In genomic region chr1:209076688-209077087, GRCh38 we compare ENCODE assay signal across 9 cellular contexts.
A peak's percentile ranks its signal among the peaks of the same experiment; 100 is the strongest.
DNase-seq lines count a peak whose midpoint lies in the region; ATAC-seq and TF ChIP-seq lines count a peak whose summit lies in the region.
"Had no signal": no experiment of that assay in that cellular context is flagged by ENCODE, and none has a peak within 500 bp of the region (broad histone marks: within the 10 kb centered on the region; RNA-seq: fewer than 3 reads in every experiment).

No MANE protein-coding gene starts in this region.

- CTCF ChIA-PET in GM10248 (lab: Yijun Ruan, JAX), result interaction anchor here (1.0 to 2.2 kb wide), 5 partner anchors 10 to 172 kb away, joined by 3 to 8 read pairs (median 4); no protein-coding TSS in a partner anchor
- CTCF ChIA-PET in CD8-positive, alpha-beta T cell (lab: Charles Lee), result no interaction called here

- TF ChIP-seq CTCF in GM10248 (IDR thresholded peaks at IDR 0.05; ENCODE audit: control extremely low read depth, extremely low read depth, low read depth, missing control alignments), result peak; percentile 41
- no peak for TF ChIP-seq CTCF in CD8-positive, alpha-beta T cell (IDR thresholded peaks at IDR 0.05)
- peak in 1 of 6 experiments; percentile 26 for TF ChIP-seq CTCF in esophagus squamous epithelium (IDR thresholded peaks at IDR 0.05)

- no peaks in the 10 kb centered on the region for H3K36me3 Mint-ChIP-seq in CD8-positive, alpha-beta T cell

- no peaks in the 10 kb centered on the region for H3K9me3 Mint-ChIP-seq in CD8-positive, alpha-beta T cell
- H3K9me3 Mint-ChIP-seq: T-helper 1 cell treated with Interleukin-12 subunit alpha and Interleukin-12 subunit beta and Interleukin-4 antibody, amounts not matched to agents 30 μg/mL and 1 μg/mL, for 36 hours had no signal

- no peaks in the 10 kb centered on the region for H3K4me1 Mint-ChIP-seq in CD8-positive, alpha-beta T cell (ENCODE audit: low read depth)

- H3K27me3 Mint-ChIP-seq in CD8-positive, alpha-beta T cell (ENCODE audit: low read depth), result peaks cover 4% of the 10 kb centered on the region

- intact Hi-C loops in CD8-positive, alpha-beta T cell (cut with DNase I, micrococcal nuclease), result no loop called here
- intact Hi-C loops in esophagus squamous epithelium (cut with DNase I), result no loop called here

- 90 to 95% methylated on average over 3 of the region's 3 CpGs for WGBS in esophagus squamous epithelium, 2 donors

- no peak for TF ChIP-seq POLR2A in esophagus squamous epithelium (IDR thresholded peaks at IDR 0.05)

- H3K27ac ChIP-seq in CD8-positive, alpha-beta T cell (ENCODE audit: low read depth, low read length), result no peak overlapping the region
- no peak overlapping the region for H3K27ac ChIP-seq in esophagus squamous epithelium

- H3K9me3 ChIP-seq in CD8-positive, alpha-beta T cell (ENCODE audit: low read length), result no peaks in the 10 kb centered on the region
- H3K9me3 ChIP-seq in esophagus squamous epithelium, result no peaks in the 10 kb centered on the region

- no peaks in the 10 kb centered on the region for H3K27me3 ChIP-seq in CD8-positive, alpha-beta T cell (ENCODE audit: insufficient read depth, low read length)
- H3K27me3 ChIP-seq in esophagus squamous epithelium, result no peaks in the 10 kb centered on the region

- ATAC-seq in HG03139 (IDR thresholded peaks at IDR 0.05; ENCODE audit: unreplicated experiment) (peak; percentile 58), HG02588 (IDR thresholded peaks at IDR 0.05; ENCODE audit: unreplicated experiment) (no peak)
- ATAC-seq in CD8-positive, alpha-beta T cell, result no peak

- in situ Hi-C loops in SK-MEL-5 (cut with HindIII; ENCODE audit: low pct_unique_long_range_greater_than_20kb, low sequenced_read_pairs), result no loop called here

- no peak overlapping the region for H3K4me3 ChIP-seq in CD8-positive, alpha-beta T cell (ENCODE audit: low read depth, low read length)
- H3K4me3 ChIP-seq in esophagus squamous epithelium, result no peak overlapping the region

- POLR2A ChIA-PET in GM10248 (lab: Yijun Ruan, JAX), result no interaction called here
- POLR2A ChIA-PET in CD8-positive, alpha-beta T cell (lab: Charles Lee), result no interaction called here

- no peak overlapping the region for H3K4me3 Mint-ChIP-seq in CD8-positive, alpha-beta T cell
- H3K4me3 Mint-ChIP-seq: T-helper 1 cell treated with Interleukin-12 subunit alpha and Interleukin-12 subunit beta and Interleukin-4 antibody, amounts not matched to agents 30 μg/mL and 1 μg/mL, for 36 hours had no signal

- no peaks in the 10 kb centered on the region for H3K36me3 ChIP-seq in CD8-positive, alpha-beta T cell (ENCODE audit: insufficient read depth, low read length)
- no peaks in the 10 kb centered on the region for H3K36me3 ChIP-seq in esophagus squamous epithelium

- no peak overlapping the region for H3K27ac Mint-ChIP-seq in CD8-positive, alpha-beta T cell
- H3K27ac Mint-ChIP-seq: T-helper 1 cell treated with Interleukin-12 subunit alpha and Interleukin-12 subunit beta and Interleukin-4 antibody, amounts not matched to agents 30 μg/mL and 1 μg/mL, for 36 hours had no signal

- DNase-seq in GM10248 (ENCODE audit: extremely low spot score) (peak; percentile 33), SK-MEL-5 (ENCODE audit: low read depth, low spot score) (peak; percentile 69), kidney tubule cell (ENCODE audit: low spot score) (peak; percentile 39), C1 segment of cervical spinal cord (lab: John Stamatoyannopoulos, UW) (no peak), esophagus squamous epithelium (lab: John Stamatoyannopoulos, UW) (no peak)
- no peak for DNase-seq in CD8-positive, alpha-beta T cell

- no peaks in the 10 kb centered on the region for H3K4me1 ChIP-seq in CD8-positive, alpha-beta T cell (ENCODE audit: insufficient read depth, low read length)
- no peaks in the 10 kb centered on the region for H3K4me1 ChIP-seq in esophagus squamous epithelium

Comparison
In these comparisons a context has a peak if more than half of its experiments do, and no peak if none do; other contexts are left out.
1. DNase-seq: peak in GM10248 (single experiment), SK-MEL-5 (single experiment) and kidney tubule cell (single experiment); none in CD8-positive, alpha-beta T cell (0 of 7), C1 segment of cervical spinal cord (0 of 14) and esophagus squamous epithelium (single experiment).